Comparison of ENCODE assay signal across 8 cellular contexts in the genomic region with DNA sequence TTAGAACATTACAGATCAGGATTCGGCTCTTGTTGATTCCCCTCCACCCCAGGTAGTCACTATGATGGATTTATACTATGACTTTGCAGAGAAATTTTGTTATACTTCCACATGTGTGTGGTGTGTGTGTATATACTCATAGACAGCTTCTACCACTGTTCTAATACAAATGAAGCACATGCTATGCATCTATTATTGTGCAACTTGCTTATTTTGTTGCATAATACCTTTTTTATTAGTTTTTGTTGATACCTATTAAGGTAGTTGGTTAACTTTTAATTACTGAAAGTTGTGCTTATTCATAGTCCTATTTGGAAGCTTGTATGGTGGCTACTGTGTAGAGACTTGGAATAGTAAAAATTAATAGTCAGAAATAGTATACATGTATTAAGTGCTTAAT.
"Had no signal": no experiment of that assay in that cellular context is flagged by ENCODE, and none has a peak within 500 bp of the region (broad histone marks: within the 10 kb centered on the region; RNA-seq: fewer than 3 reads in every experiment).

No MANE protein-coding gene starts in this region.

- DNase-seq: H7, HFFc6, KG1 had no signal

- H3K4me1 Mint-ChIP-seq: GM23338, IgD-negative memory B cell had no signal

- H3K4me1 ChIP-seq: HAP-1 had no signal

- H3K4me2 ChIP-seq: GM23338 had no signal

- H3K9me3 ChIP-seq: HAP-1 had no signal

- ATAC-seq: GM23338, HCT116 had no signal

- H2AFZ ChIP-seq: GM23338 had no signal

- H3K4me3 Mint-ChIP-seq: GM23338, HFFc6, IgD-negative memory B cell had no signal

- H3K9me3 Mint-ChIP-seq: GM23338 had no signal

- H3K27ac Mint-ChIP-seq: GM23338, HFFc6, IgD-negative memory B cell had no signal

- H3K36me3 ChIP-seq: HAP-1 had no signal

- H3K4me3 ChIP-seq: GM23338, HAP-1 had no signal

- H3K27ac ChIP-seq: HL-60 had no signal
